13 cellular contexts compared by ENCODE assay signal in the genomic region with DNA sequence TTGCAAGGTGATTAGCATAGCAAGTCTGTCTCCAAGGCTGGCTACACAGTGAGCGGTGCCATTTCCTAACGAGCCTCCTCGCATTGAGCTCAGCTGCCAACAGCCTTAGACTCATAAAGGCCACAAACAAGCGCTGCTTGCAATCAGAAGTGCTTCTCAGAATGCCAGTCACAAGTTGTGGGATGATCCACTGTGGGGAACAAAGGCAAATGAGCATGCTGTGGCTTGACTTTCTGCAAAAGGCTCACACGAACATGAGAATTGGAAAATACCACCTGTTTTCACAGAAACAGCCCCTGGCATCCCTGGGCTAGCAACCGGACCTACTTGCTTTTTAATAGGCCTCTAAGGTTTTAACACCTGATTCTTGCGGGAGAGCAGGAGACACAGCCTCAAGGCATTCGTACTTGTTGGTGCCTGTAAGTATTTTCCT.
DNase-seq lines count a peak whose midpoint lies in the region; ATAC-seq, FAIRE-seq and TF ChIP-seq lines count a peak whose summit lies in the region.
"Had no signal": no experiment of that assay in that cellular context is flagged by ENCODE, and none has a peak within 500 bp of the region (broad histone marks: within the 10 kb centered on the region; RNA-seq: fewer than 3 reads in every experiment).

No MANE protein-coding gene starts in this region.

- TF ChIP-seq CTCF in bronchial epithelial cell (IDR thresholded peaks at IDR 0.05; ENCODE audit: insufficient read depth, low read length, severe bottlenecking), result no peak
- TF ChIP-seq CTCF in lower lobe of right lung (IDR thresholded peaks at IDR 0.05), result no peak

- H3K27ac ChIP-seq in lower lobe of right lung, result no peak overlapping the region
- peak overlapping the region in 17 of 21 experiments; percentile 13 to 85 (median 63) for H3K27ac ChIP-seq in skin epidermis
- H3K27ac ChIP-seq: parathyroid adenoma, uterus had no signal

- H3K9me3 Mint-ChIP-seq in activated CD4-positive, alpha-beta T cell treated with anti-CD3 and anti-CD28 coated beads, Interleukin-2, amount 10 ng/mL, durations not matched to agents 24 days and 14 days, result no peaks in the 10 kb centered on the region
- H3K9me3 Mint-ChIP-seq: CD14-positive monocyte had no signal

- intact Hi-C loops in lower lobe of right lung (cut with DNase I), result no loop called here
- intact Hi-C loops in activated CD4-positive, alpha-beta T cell treated with anti-CD3 and anti-CD28 coated beads, Interleukin-2, amount 10 ng/mL, durations not matched to agents 24 days and 14 days (cut with micrococcal nuclease), result no loop called here

- H3K4me3 Mint-ChIP-seq in activated CD4-positive, alpha-beta T cell treated with anti-CD3 and anti-CD28 coated beads, Interleukin-2, amount 10 ng/mL, durations not matched to agents 24 days and 14 days, result no peak overlapping the region
- H3K4me3 Mint-ChIP-seq: CD14-positive monocyte had no signal

- H3K4me1 Mint-ChIP-seq in activated CD4-positive, alpha-beta T cell treated with anti-CD3 and anti-CD28 coated beads, Interleukin-2, amount 10 ng/mL, durations not matched to agents 24 days and 14 days, result no peaks in the 10 kb centered on the region
- H3K4me1 Mint-ChIP-seq: CD14-positive monocyte had no signal

- no peaks in the 10 kb centered on the region for H3K27me3 ChIP-seq in bronchial epithelial cell (ENCODE audit: control insufficient read depth, insufficient read depth, low read length)
- no peaks in the 10 kb centered on the region for H3K27me3 ChIP-seq in lower lobe of right lung (ENCODE audit: low read depth)
- H3K27me3 ChIP-seq in MG63, result no peaks in the 10 kb centered on the region
- H3K27me3 ChIP-seq: uterus had no signal

- H3K36me3 ChIP-seq in bronchial epithelial cell (ENCODE audit: control insufficient read depth, insufficient read depth, low read length) (peaks cover 12% of the 10 kb centered on the region), lower lobe of right lung (peaks cover 46% of the 10 kb centered on the region), MG63 (peaks cover 38% of the 10 kb centered on the region)
- H3K36me3 ChIP-seq: uterus had no signal

- POLR2A ChIA-PET in HEK293T (lab: Yijun Ruan, JAX), result no interaction called here

- CTCF ChIA-PET in HEK293T (lab: Yijun Ruan, JAX), result no interaction called here

- H3K27ac Mint-ChIP-seq in activated CD4-positive, alpha-beta T cell treated with anti-CD3 and anti-CD28 coated beads, Interleukin-2, amount 10 ng/mL, durations not matched to agents 24 days and 14 days, result no peak overlapping the region
- H3K27ac Mint-ChIP-seq: CD14-positive monocyte had no signal

- H3K36me3 Mint-ChIP-seq in activated CD4-positive, alpha-beta T cell treated with anti-CD3 and anti-CD28 coated beads, Interleukin-2, amount 10 ng/mL, durations not matched to agents 24 days and 14 days (ENCODE audit: low read depth), result no peaks in the 10 kb centered on the region

- DNase-seq in NCI-H1105 (lab: John Stamatoyannopoulos, UW), result peak; percentile 80
- DNase-seq in bronchial epithelial cell (ENCODE audit: low read depth), result peak; percentile 96
- DNase-seq in lower lobe of right lung, result peak; percentile 18
- DNase-seq in activated CD4-positive, alpha-beta T cell treated with anti-CD3 and anti-CD28 coated beads, Interleukin-2, amount 10 ng/mL, durations not matched to agents 24 days and 14 days, result no peak
- DNase-seq in HEK293T (ENCODE audit: extremely low spot score), result no peak
- DNase-seq in HK-2 (ENCODE audit: unreplicated experiment), result no peak
- DNase-seq in MG63, result no peak
- DNase-seq: PC-3, uterus had no signal

- no peak overlapping the region for H3K4me3 ChIP-seq in bronchial epithelial cell (ENCODE audit: low read depth, low read length)
- H3K4me3 ChIP-seq in lower lobe of right lung, result no peak overlapping the region
- H3K4me3 ChIP-seq in skin epidermis, result no peak overlapping the region
- no peak overlapping the region for H3K4me3 ChIP-seq in MG63
- H3K4me3 ChIP-seq: uterus had no signal

- H3K9me3 ChIP-seq in lower lobe of right lung (no peaks in the 10 kb centered on the region), MG63 (no peaks in the 10 kb centered on the region)
- H3K9me3 ChIP-seq: uterus had no signal

- no peaks in the 10 kb centered on the region for H3K4me1 ChIP-seq in lower lobe of right lung

- FAIRE-seq in bronchial epithelial cell (lab: Jason Lieb, UNC), result peak; percentile 99
- FAIRE-seq: astrocyte had no signal

- no peaks in the 10 kb centered on the region for H3K27me3 Mint-ChIP-seq in activated CD4-positive, alpha-beta T cell treated with anti-CD3 and anti-CD28 coated beads, Interleukin-2, amount 10 ng/mL, durations not matched to agents 24 days and 14 days

- ATAC-seq in lower lobe of right lung, result no peak
- ATAC-seq: PC-3 had no signal

TF ChIP-seq in HEK293T, 16 proteins besides CTCF, POLR2A, EP300 and RAD21:
- TF ChIP-seq SUZ12 (IDR thresholded peaks at IDR 0.05) (no peak), SP1 (IDR thresholded peaks at IDR 0.05) (no peak), FOXM1 (IDR thresholded peaks at IDR 0.05; ENCODE audit: borderline replicate concordance) (no peak), LEF1 (IDR thresholded peaks at IDR 0.05; ENCODE audit: borderline replicate concordance) (no peak), L3MBTL2 (conservative IDR thresholded peaks at IDR 0.05) (no peak), BHLHE40 (IDR thresholded peaks at IDR 0.05; ENCODE audit: borderline replicate concordance) (no peak), ARNT (IDR thresholded peaks at IDR 0.05) (no peak), FOXK2 (IDR thresholded peaks at IDR 0.05) (no peak), FOXA1 (IDR thresholded peaks at IDR 0.05) (no peak), CTBP1 (IDR thresholded peaks at IDR 0.05; ENCODE audit: borderline replicate concordance) (no peak), NFRKB (IDR thresholded peaks at IDR 0.05) (no peak), TARDBP (IDR thresholded peaks at IDR 0.05) (no peak), ZNF384 (IDR thresholded peaks at IDR 0.05) (no peak), ELF4 (IDR thresholded peaks at IDR 0.05) (no peak), HDGF (IDR thresholded peaks at IDR 0.05; ENCODE audit: borderline replicate concordance) (no peak)
- TF ChIP-seq, protein P1, sequence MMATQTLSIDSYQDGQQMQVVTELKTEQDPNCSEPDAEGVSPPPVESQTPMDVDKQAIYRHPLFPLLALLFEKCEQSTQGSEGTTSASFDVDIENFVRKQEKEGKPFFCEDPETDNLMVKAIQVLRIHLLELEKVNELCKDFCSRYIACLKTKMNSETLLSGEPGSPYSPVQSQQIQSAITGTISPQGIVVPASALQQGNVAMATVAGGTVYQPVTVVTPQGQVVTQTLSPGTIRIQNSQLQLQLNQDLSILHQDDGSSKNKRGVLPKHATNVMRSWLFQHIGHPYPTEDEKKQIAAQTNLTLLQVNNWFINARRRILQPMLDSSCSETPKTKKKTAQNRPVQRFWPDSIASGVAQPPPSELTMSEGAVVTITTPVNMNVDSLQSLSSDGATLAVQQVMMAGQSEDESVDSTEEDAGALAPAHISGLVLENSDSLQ (IDR thresholded peaks at IDR 0.05), result no peak

Comparison
In these comparisons a context has a peak if more than half of its experiments do, and no peak if none do; other contexts are left out.
1. DNase-seq: peak in NCI-H1105 (single experiment), bronchial epithelial cell (single experiment) and lower lobe of right lung (single experiment); none in activated CD4-positive, alpha-beta T cell treated with anti-CD3 and anti-CD28 coated beads, Interleukin-2, amount 10 ng/mL, durations not matched to agents 24 days and 14 days (single experiment), HEK293T (single experiment), HK-2 (single experiment) and MG63 (single experiment).